19 cellular contexts compared by ENCODE assay signal in genomic region chr6:145660676-145661075, GRCh38.
DNase-seq lines count a peak whose midpoint lies in the region; ATAC-seq and TF ChIP-seq lines count a peak whose summit lies in the region.
"Had no signal": no experiment of that assay in that cellular context is flagged by ENCODE, and none has a peak within 500 bp of the region (broad histone marks: within the 10 kb centered on the region; RNA-seq: fewer than 3 reads in every experiment).

No MANE protein-coding gene starts in this region.

- no peak for DNase-seq in activated naive CD8-positive, alpha-beta T cell treated with anti-CD3 and anti-CD28 coated beads, Interleukin-2, amount 10 ng/mL, durations not matched to agents 7 days and 5 days
- no peak for DNase-seq in activated naive CD8-positive, alpha-beta T cell treated with anti-CD3 and anti-CD28 coated beads for 36 hours
- DNase-seq in mesothelial cell of epicardium (ENCODE audit: low spot score in 2 of 2, unreplicated experiment in 2 of 2) = no peak
- no peak for DNase-seq in foreskin keratinocyte
- DNase-seq in mesenchymal stem cell = no peak
- DNase-seq: 8988T; Calu3; CD8-positive, alpha-beta T cell; DMS79 treated with DMSO at 0.1 percent for 48 hours; GF-D8; GM23248; HCEC 1CT had no signal

- H3K4ac ChIP-seq in mesenchymal stem cell (ENCODE audit: low read depth in 1 of 2, low read length in 2 of 2) = no peak overlapping the region

- no peaks in the 10 kb centered on the region for H3K27me3 Mint-ChIP-seq in activated naive CD8-positive, alpha-beta T cell treated with anti-CD3 and anti-CD28 coated beads, Interleukin-2, amount 10 ng/mL, durations not matched to agents 7 days and 5 days
- H3K27me3 Mint-ChIP-seq in activated naive CD8-positive, alpha-beta T cell treated with anti-CD3 and anti-CD28 coated beads for 36 hours = no peaks in the 10 kb centered on the region
- H3K27me3 Mint-ChIP-seq in mesothelial cell of epicardium (ENCODE audit: low read depth) = no peaks in the 10 kb centered on the region
- H3K27me3 Mint-ChIP-seq: B cell, IgD-negative memory B cell had no signal

- TF ChIP-seq CTCF in OCI-LY3 (IDR thresholded peaks at IDR 0.05; ENCODE audit: low read depth, low read length) (no peak), mesothelial cell of epicardium (IDR thresholded peaks at IDR 0.05; ENCODE audit: unreplicated experiment) (no peak), foreskin keratinocyte (conservative IDR thresholded peaks at IDR 0.05) (no peak)

- no peak overlapping the region for H4K91ac ChIP-seq in mesenchymal stem cell (ENCODE audit: low read length)

- no peak overlapping the region for H3K9ac ChIP-seq in OCI-LY3 (ENCODE audit: low read length)
- H3K9ac ChIP-seq in mesenchymal stem cell (ENCODE audit: low read length) = no peak overlapping the region
- H3K9ac ChIP-seq: BLaER1 treated with 17β-estradiol and CSF1 and Interleukin-3, amounts not matched to agents 10 nM and 100 nM; GM23248 had no signal

- no peak overlapping the region for H2BK5ac ChIP-seq in mesenchymal stem cell (ENCODE audit: low read depth, low read length, poor library complexity, severe bottlenecking)

- no peak overlapping the region for H4K8ac ChIP-seq in mesenchymal stem cell (ENCODE audit: low read length)

- H3K27ac Mint-ChIP-seq in activated naive CD8-positive, alpha-beta T cell treated with anti-CD3 and anti-CD28 coated beads, Interleukin-2, amount 10 ng/mL, durations not matched to agents 7 days and 5 days = peak overlapping the region; percentile 8
- H3K27ac Mint-ChIP-seq in activated naive CD8-positive, alpha-beta T cell treated with anti-CD3 and anti-CD28 coated beads for 36 hours = no peak overlapping the region
- H3K27ac Mint-ChIP-seq in mesothelial cell of epicardium = peak overlapping the region; percentile 3
- H3K27ac Mint-ChIP-seq: B cell; CD8-positive, alpha-beta T cell; IgD-negative memory B cell had no signal

- H3K79me1 ChIP-seq in mesenchymal stem cell (replicated peaks; ENCODE audit: low read length, poor library complexity, severe bottlenecking) = no peaks in the 10 kb centered on the region

- H3K23ac ChIP-seq in mesenchymal stem cell (ENCODE audit: low read length in 2 of 2) = no peak overlapping the region

- H3K36me3 ChIP-seq in OCI-LY3 (replicated peaks; ENCODE audit: low read depth, low read length) (no peaks in the 10 kb centered on the region), mesenchymal stem cell (ENCODE audit: control insufficient read depth in 1 of 2, insufficient read depth in 2 of 2, low read depth in 1 of 2, low read length in 2 of 2) (no peaks in the 10 kb centered on the region)
- H3K36me3 ChIP-seq: BLaER1 treated with 17β-estradiol and CSF1 and Interleukin-3, amounts not matched to agents 10 nM and 100 nM had no signal

- H3K4me1 ChIP-seq in OCI-LY3 (ENCODE audit: low read length) = peaks cover 23% of the 10 kb centered on the region
- H3K4me1 ChIP-seq in foreskin keratinocyte = no peaks in the 10 kb centered on the region
- no peaks in the 10 kb centered on the region for H3K4me1 ChIP-seq in mesenchymal stem cell (ENCODE audit: control insufficient read depth, insufficient read depth, low read depth, low read length)

- no peaks in the 10 kb centered on the region for H3K27me3 ChIP-seq in OCI-LY3 (ENCODE audit: low read depth, low read length)
- H3K27me3 ChIP-seq in foreskin keratinocyte = no peaks in the 10 kb centered on the region
- no peaks in the 10 kb centered on the region for H3K27me3 ChIP-seq in mesenchymal stem cell (ENCODE audit: control insufficient read depth in 1 of 2, insufficient read depth in 1 of 2, low read length in 2 of 2)
- H3K27me3 ChIP-seq: BLaER1 treated with 17β-estradiol and CSF1 and Interleukin-3, amounts not matched to agents 10 nM and 100 nM had no signal

- H2AFZ ChIP-seq in OCI-LY3 (ENCODE audit: low read depth, low read length) (no peak overlapping the region), mesenchymal stem cell (ENCODE audit: low read depth, low read length) (no peak overlapping the region)
- H2AFZ ChIP-seq: GM23248 had no signal

- POLR2A ChIA-PET in activated naive CD8-positive, alpha-beta T cell treated with anti-CD3 and anti-CD28 coated beads, Interleukin-2, amount 10 ng/mL, durations not matched to agents 7 days and 5 days (lab: Charles Lee) = no interaction called here

- peak overlapping the region; percentile 30; the same call in 1 of the 2 replicates for H3K27ac ChIP-seq in OCI-LY3 (ENCODE audit: low read length)
- H3K27ac ChIP-seq in foreskin keratinocyte = no peak overlapping the region
- H3K27ac ChIP-seq in mesenchymal stem cell (ENCODE audit: low read length, poor library complexity, severe bottlenecking) = no peak overlapping the region
- H3K27ac ChIP-seq: BLaER1 treated with 17β-estradiol and CSF1 and Interleukin-3, amounts not matched to agents 10 nM and 100 nM; GM23248; HL-60 had no signal

- H3K36me3 Mint-ChIP-seq in activated naive CD8-positive, alpha-beta T cell treated with anti-CD3 and anti-CD28 coated beads, Interleukin-2, amount 10 ng/mL, durations not matched to agents 7 days and 5 days = peaks cover 2% of the 10 kb centered on the region
- H3K36me3 Mint-ChIP-seq in activated naive CD8-positive, alpha-beta T cell treated with anti-CD3 and anti-CD28 coated beads for 36 hours = peaks cover 13% of the 10 kb centered on the region
- H3K36me3 Mint-ChIP-seq in mesothelial cell of epicardium = peaks cover 4% of the 10 kb centered on the region

- no peaks in the 10 kb centered on the region for H3K9me3 ChIP-seq in OCI-LY3 (ENCODE audit: insufficient read depth, low read length)
- no peaks in the 10 kb centered on the region for H3K9me3 ChIP-seq in mesenchymal stem cell (ENCODE audit: control insufficient read depth, low read length)

- no peak overlapping the region for H2BK12ac ChIP-seq in mesenchymal stem cell (ENCODE audit: low read length in 2 of 2)

- no peak overlapping the region for H2BK15ac ChIP-seq in mesenchymal stem cell (ENCODE audit: low read depth, poor library complexity, severe bottlenecking)

- H3K14ac ChIP-seq in mesenchymal stem cell (ENCODE audit: low read length in 2 of 2) = no peak overlapping the region

- H3K4me3 ChIP-seq in OCI-LY3 (ENCODE audit: low read length) (no peak overlapping the region), mesenchymal stem cell (ENCODE audit: insufficient read depth in 1 of 2, low read depth in 1 of 2, low read length in 2 of 2) (no peak overlapping the region)
- H3K4me3 ChIP-seq: BLaER1 treated with 17β-estradiol and CSF1 and Interleukin-3, amounts not matched to agents 10 nM and 100 nM; GM12878; GM23248 had no signal

- H2AK5ac ChIP-seq in mesenchymal stem cell (ENCODE audit: low read length, severe bottlenecking) = no peak overlapping the region

- H3K79me2 ChIP-seq in OCI-LY3 (ENCODE audit: low read length) = no peaks in the 10 kb centered on the region

- no peak overlapping the region for H3K18ac ChIP-seq in mesenchymal stem cell (ENCODE audit: low read depth in 1 of 2, low read length in 2 of 2)

- peak overlapping the region; percentile 42 for H3K4me2 ChIP-seq in OCI-LY3 (ENCODE audit: low read length)
- no peak overlapping the region for H3K4me2 ChIP-seq in mesenchymal stem cell (ENCODE audit: low read length, poor library complexity, severe bottlenecking)
- H3K4me2 ChIP-seq: BLaER1 treated with 17β-estradiol and CSF1 and Interleukin-3, amounts not matched to agents 10 nM and 100 nM had no signal

- WGBS in mesenchymal stem cell = 80% methylated on average over 2 of the region's 6 CpGs

- no peaks in the 10 kb centered on the region for H4K20me1 ChIP-seq in OCI-LY3 (ENCODE audit: insufficient read depth, low read length)
- H4K20me1 ChIP-seq: BLaER1 treated with 17β-estradiol and CSF1 and Interleukin-3, amounts not matched to agents 10 nM and 100 nM had no signal

- ATAC-seq in activated naive CD8-positive, alpha-beta T cell treated with anti-CD3 and anti-CD28 coated beads, Interleukin-2, amount 10 ng/mL, durations not matched to agents 7 days and 5 days (ENCODE audit: low read depth) = no peak
- ATAC-seq in foreskin keratinocyte (no peak), HG03159 (IDR thresholded peaks at IDR 0.05; ENCODE audit: unreplicated experiment) (no peak)
- ATAC-seq: CD8-positive, alpha-beta T cell; GM12878 had no signal

- peaks cover 7% of the 10 kb centered on the region for H3K4me1 Mint-ChIP-seq in activated naive CD8-positive, alpha-beta T cell treated with anti-CD3 and anti-CD28 coated beads, Interleukin-2, amount 10 ng/mL, durations not matched to agents 7 days and 5 days
- H3K4me1 Mint-ChIP-seq in activated naive CD8-positive, alpha-beta T cell treated with anti-CD3 and anti-CD28 coated beads for 36 hours = peaks cover 3% of the 10 kb centered on the region
- peaks cover 6% of the 10 kb centered on the region for H3K4me1 Mint-ChIP-seq in mesothelial cell of epicardium
- H3K4me1 Mint-ChIP-seq: B cell had no signal

- H3K9me3 Mint-ChIP-seq in activated naive CD8-positive, alpha-beta T cell treated with anti-CD3 and anti-CD28 coated beads, Interleukin-2, amount 10 ng/mL, durations not matched to agents 7 days and 5 days = no peaks in the 10 kb centered on the region
- H3K9me3 Mint-ChIP-seq in activated naive CD8-positive, alpha-beta T cell treated with anti-CD3 and anti-CD28 coated beads for 36 hours = peaks cover 2% of the 10 kb centered on the region
- H3K9me3 Mint-ChIP-seq in mesothelial cell of epicardium = peaks cover 5% of the 10 kb centered on the region
- H3K9me3 Mint-ChIP-seq: CD8-positive, alpha-beta T cell; IgD-negative memory B cell had no signal

- H2BK120ac ChIP-seq in mesenchymal stem cell (ENCODE audit: low read depth, low read length) = no peak overlapping the region

- H3K4me3 Mint-ChIP-seq in activated naive CD8-positive, alpha-beta T cell treated with anti-CD3 and anti-CD28 coated beads, Interleukin-2, amount 10 ng/mL, durations not matched to agents 7 days and 5 days = no peak overlapping the region
- H3K4me3 Mint-ChIP-seq in activated naive CD8-positive, alpha-beta T cell treated with anti-CD3 and anti-CD28 coated beads for 36 hours = no peak overlapping the region
- H3K4me3 Mint-ChIP-seq in mesothelial cell of epicardium = no peak overlapping the region
- H3K4me3 Mint-ChIP-seq: B cell; CD8-positive, alpha-beta T cell; IgD-negative memory B cell had no signal
